In genomic region chr1:223289621-223290020, GRCh38 we compare ENCODE assay signal across 24 cellular contexts.
"Had no signal": no experiment of that assay in that cellular context is flagged by ENCODE, and none has a peak within 500 bp of the region (broad histone marks: within the 10 kb centered on the region; RNA-seq: fewer than 3 reads in every experiment).

No MANE protein-coding gene starts in this region.

- H3K4me1 ChIP-seq: esophagus squamous epithelium, gastroesophageal sphincter, left ventricle myocardium inferior, pancreas, spleen, stomach had no signal

- H3K36me3 ChIP-seq: gastroesophageal sphincter, left ventricle myocardium inferior, pancreas, spleen, stomach, thoracic aorta had no signal

- DNase-seq: cortex of kidney; dorsolateral prefrontal cortex; effector CD8-positive, alpha-beta T cell; esophagus squamous epithelium; foreskin fibroblast; glutamatergic neuron; islet precursor cell; left ventricle myocardium inferior; mesendoderm; naive B cell; occipital lobe; pancreas; retina; spleen; stimulated activated CD4-positive, alpha-beta T cell treated with anti-CD3 and anti-CD28 coated beads, Interleukin-15, amount 100 ng/mL, for 24 hours; stimulated activated CD4-positive, alpha-beta T cell treated with anti-CD3 and anti-CD28 coated beads, Interleukin-1b, Interleukin-23, amount 100 ng/mL, for 48 hours; stimulated activated CD4-positive, alpha-beta T cell treated with anti-CD3 and anti-CD28 coated beads, Interleukin-4, amount 100 ng/mL, for 24 hours; stomach; substantia nigra had no signal

- ATAC-seq: gastroesophageal sphincter; pancreas; sciatic nerve; stimulated activated memory B cell treated with anti-CD40 and anti-IgM and Interleukin-4, amounts not matched to agents 10 μg/mL and 1 μg/mL and 100 μg/mL, for 72 hours had no signal

- H3K9me3 ChIP-seq: esophagus squamous epithelium, gastroesophageal sphincter, pancreas, stomach, thoracic aorta had no signal

- H3K27ac ChIP-seq: dorsolateral prefrontal cortex, esophagus squamous epithelium, gastroesophageal sphincter, left ventricle myocardium inferior, pancreas, spleen, stomach, thoracic aorta had no signal

- H3K4me3 ChIP-seq: dorsolateral prefrontal cortex, esophagus squamous epithelium, gastroesophageal sphincter, left ventricle myocardium inferior, lung, pancreas, spleen, stomach, thoracic aorta had no signal

- H3K27me3 ChIP-seq: dorsolateral prefrontal cortex, esophagus squamous epithelium, gastroesophageal sphincter, pancreas, stomach had no signal
